In genomic region chr14:48096869-48097268, GRCh38 we compare ENCODE assay signal across 28 cellular contexts.
"Had no signal": no experiment of that assay in that cellular context is flagged by ENCODE, and none has a peak within 500 bp of the region (broad histone marks: within the 10 kb centered on the region; RNA-seq: fewer than 3 reads in every experiment).

No MANE protein-coding gene starts in this region.

- H3K9me3 ChIP-seq: adrenal gland had no signal

- H3K4me3 Mint-ChIP-seq: activated CD4-positive, alpha-beta memory T cell treated with anti-CD3 and anti-CD28 coated beads for 36 hours; activated naive CD4-positive, alpha-beta T cell treated with anti-CD3 and anti-CD28 coated beads for 36 hours; activated T-cell treated with anti-CD3 and anti-CD28 coated beads, Interleukin-2, amount 50 U/mL, for 4 hours; activated T-helper 1 cell treated with anti-CD3 and anti-CD28 coated beads, Interleukin-12 subunit alpha, Interleukin-12 subunit beta, Interleukin-2, Interleukin-4 antibody, amounts not matched to agents 30 ng/mL and 10 ng/mL and 1 ng/mL, durations not matched to agents 14 hours and 24 hours and 36 hours; brain; T-helper 1 cell treated with Interleukin-12 subunit alpha and Interleukin-12 subunit beta and Interleukin-4 antibody, amounts not matched to agents 30 μg/mL and 1 μg/mL, for 36 hours; T-helper 2 cell treated with Interferon-gamma antibody and Interleukin-4, amounts not matched to agents 5 μg/mL and 100 μg/mL, for 36 hours; WTC11 had no signal

- DNase-seq: activated CD4-positive, alpha-beta memory T cell treated with anti-CD3 and anti-CD28 coated beads for 36 hours; activated CD4-positive, alpha-beta T cell treated with anti-CD3 and anti-CD28 coated beads for 4 hours; activated CD4-positive, alpha-beta T cell treated with anti-CD3 and anti-CD28 coated beads, Interleukin-2, amount 50 U/mL, for 1 hour; activated CD8-positive, alpha-beta memory T cell treated with anti-CD3 and anti-CD28 coated beads, Interleukin-2, amount 50 U/mL, for 4 hours; activated gamma-delta T cell treated with Interleukin-2 at 50 U/mL for 16 hours; activated naive CD4-positive, alpha-beta T cell treated with anti-CD3 and anti-CD28 coated beads for 36 hours; activated T-cell treated with anti-CD3 and anti-CD28 coated beads for 4 hours; activated T-cell treated with anti-CD3 and anti-CD28 coated beads, Interleukin-2, amount 50 U/mL, for 4 hours; adrenal gland; caudate nucleus; cerebellar nuclear complex; NCI-H1105; NCI-H1417 treated with DMSO at 0.1 percent for 48 hours; NCI-H1930; NCI-H2081 treated with DMSO at 0.1 percent for 48 hours; NCI-H226; NCI-H446 treated with DMSO at 0.1 percent for 48 hours; NCI-H524; Right ventricle myocardium superior had no signal

- H3K4me1 ChIP-seq: adrenal gland had no signal

- H3K27ac Mint-ChIP-seq: activated CD4-positive, alpha-beta memory T cell treated with anti-CD3 and anti-CD28 coated beads for 36 hours; activated naive CD4-positive, alpha-beta T cell treated with anti-CD3 and anti-CD28 coated beads for 36 hours; activated naive CD4-positive, alpha-beta T cell treated with anti-CD3 and anti-CD28 coated beads, Interleukin-2, amount 50 U/mL, for 72 hours; activated T-helper 1 cell treated with anti-CD3 and anti-CD28 coated beads, Interleukin-12 subunit alpha, Interleukin-12 subunit beta, Interleukin-2, Interleukin-4 antibody, amounts not matched to agents 30 ng/mL and 10 ng/mL and 1 ng/mL, durations not matched to agents 14 hours and 24 hours and 36 hours; brain; T-helper 1 cell treated with Interleukin-12 subunit alpha and Interleukin-12 subunit beta and Interleukin-4 antibody, amounts not matched to agents 30 μg/mL and 1 μg/mL, for 36 hours; T-helper 2 cell treated with Interferon-gamma antibody and Interleukin-4, amounts not matched to agents 5 μg/mL and 100 μg/mL, for 36 hours; WTC11 had no signal

- H3K27me3 Mint-ChIP-seq: activated CD4-positive, alpha-beta memory T cell treated with anti-CD3 and anti-CD28 coated beads for 36 hours had no signal

- FAIRE-seq: bronchial epithelial cell had no signal

- H3K4me1 Mint-ChIP-seq: brain had no signal

- H3K4me3 ChIP-seq: adrenal gland had no signal

- H3K36me3 Mint-ChIP-seq: activated CD4-positive, alpha-beta memory T cell treated with anti-CD3 and anti-CD28 coated beads for 36 hours; activated naive CD4-positive, alpha-beta T cell treated with anti-CD3 and anti-CD28 coated beads, Interleukin-2, amount 50 U/mL, for 72 hours; brain had no signal

- H3K4me2 ChIP-seq: KMS-11 had no signal

- H3K36me3 ChIP-seq: adrenal gland had no signal

- H3K27ac ChIP-seq: adrenal gland, KMS-11 had no signal

- H3K9ac ChIP-seq: KMS-11 had no signal

- H3K27me3 ChIP-seq: adrenal gland had no signal

- ATAC-seq: activated CD4-positive, CD25-positive, alpha-beta regulatory T cell treated with anti-CD3 and anti-CD28 coated beads, Interleukin-2, amount 50 U/mL, for 24 hours; activated naive CD4-positive, alpha-beta T cell treated with anti-CD3 and anti-CD28 coated beads, Interleukin-2, amount 50 U/mL, for 72 hours; activated T-cell treated with anti-CD3 and anti-CD28 coated beads, Interleukin-2, amount 50 U/mL, for 4 hours; WTC11 had no signal
